Comparison of ENCODE assay signal across 19 cellular contexts in genomic region chr6:46637933-46638332, GRCh38. TPM values are rescaled to one million over a fixed set of nuclear protein-coding genes. Genes with fewer than 3 reads are reported as not detected.
"Had no signal": no experiment of that assay in that cellular context is flagged by ENCODE, and none has a peak within 500 bp of the region (broad histone marks: within the 10 kb centered on the region; RNA-seq: fewer than 3 reads in every experiment).

No MANE protein-coding gene starts in this region.

- DNase-seq: activated CD4-positive, CD25-positive, alpha-beta regulatory T cell treated with anti-CD3 and anti-CD28 coated beads, Interleukin-2, amount 50 U/mL, for 72 hours; activated naive CD4-positive, alpha-beta T cell treated with Interleukin-2 at 50 U/mL for 16 hours; activated naive CD8-positive, alpha-beta T cell treated with anti-CD3 and anti-CD28 coated beads for 36 hours; activated T-cell treated with anti-CD3 and anti-CD28 coated beads, Interleukin-2, amount 50 U/mL, for 24 hours; effector memory CD4-positive, alpha-beta T cell; heart right ventricle; left lung; psoas muscle; stimulated activated CD4-positive, alpha-beta T cell treated with anti-CD3 and anti-CD28 coated beads, Interleukin-4, amount 100 ng/mL, for 4 hours; substantia nigra; T-helper 1 cell; WERI-Rb-1 had no signal

- H3K36me3 Mint-ChIP-seq: activated naive CD8-positive, alpha-beta T cell treated with anti-CD3 and anti-CD28 coated beads for 36 hours; natural killer cell treated with Interleukin-12 subunit alpha and Interleukin-12 subunit beta and Interleukin-15 and Interleukin-18, amount 100 ng/mL, for 72 hours had no signal

- H3K9me3 ChIP-seq: heart right ventricle, left lung, psoas muscle, right atrium auricular region, tibial nerve had no signal

- H3K27me3 ChIP-seq: heart right ventricle, left lung, right atrium auricular region, tibial nerve had no signal

- H3K36me3 ChIP-seq: left lung, right atrium auricular region, tibial nerve, WERI-Rb-1 had no signal

- H3K4me3 ChIP-seq: heart right ventricle, left lung, lung, psoas muscle, right atrium auricular region, tibial nerve had no signal

- ATAC-seq: natural killer cell treated with Interleukin-12 subunit alpha and Interleukin-12 subunit beta and Interleukin-15 and Interleukin-18, amount 100 ng/mL, for 72 hours; psoas muscle had no signal

- H3K4me3 Mint-ChIP-seq: activated naive CD8-positive, alpha-beta T cell treated with anti-CD3 and anti-CD28 coated beads for 36 hours; activated T-cell treated with anti-CD3 and anti-CD28 coated beads, Interleukin-2, amount 50 U/mL, for 24 hours; central memory CD8-positive, alpha-beta T cell; natural killer cell treated with Interleukin-12 subunit alpha and Interleukin-12 subunit beta and Interleukin-15 and Interleukin-18, amount 100 ng/mL, for 72 hours; stimulated activated naive CD8-positive, alpha-beta T cell treated with anti-CD3 and anti-CD28 coated beads, Interleukin-15, Interleukin-2, amounts not matched to agents 100 ng/mL and 50 ng/mL, for 24 hours had no signal

- H3K27ac ChIP-seq: heart right ventricle, left lung, psoas muscle, right atrium auricular region, tibial nerve, WERI-Rb-1 had no signal

- H3K27ac Mint-ChIP-seq: activated naive CD8-positive, alpha-beta T cell treated with anti-CD3 and anti-CD28 coated beads for 36 hours; activated T-cell treated with anti-CD3 and anti-CD28 coated beads, Interleukin-2, amount 50 U/mL, for 24 hours; activated T-helper 2 cell treated with anti-CD3 and anti-CD28 coated beads, Interferon-gamma antibody, Interleukin-2, Interleukin-4, amounts not matched to agents 10 μg/mL and 5 μg/mL and 100 μg/mL, durations not matched to agents 14 hours and 24 hours and 36 hours; natural killer cell treated with Interleukin-12 subunit alpha and Interleukin-12 subunit beta and Interleukin-15 and Interleukin-18, amount 100 ng/mL, for 72 hours; stimulated activated naive CD8-positive, alpha-beta T cell treated with anti-CD3 and anti-CD28 coated beads, Interleukin-15, Interleukin-2, amounts not matched to agents 100 ng/mL and 50 ng/mL, for 24 hours had no signal

- H3K4me1 Mint-ChIP-seq: central memory CD8-positive, alpha-beta T cell had no signal

- H3K4me1 ChIP-seq: left lung, psoas muscle, right atrium auricular region had no signal

- H3K9me3 Mint-ChIP-seq: activated naive CD8-positive, alpha-beta T cell treated with anti-CD3 and anti-CD28 coated beads for 36 hours; activated T-cell treated with anti-CD3 and anti-CD28 coated beads, Interleukin-2, amount 50 U/mL, for 24 hours; central memory CD8-positive, alpha-beta T cell; natural killer cell treated with Interleukin-12 subunit alpha and Interleukin-12 subunit beta and Interleukin-15 and Interleukin-18, amount 100 ng/mL, for 72 hours had no signal

RNA-seq across cellular contexts. Expression of gene CYP39A1, which starts 14.7 kb away (rescaled TPM):
- total RNA-seq: activated naive CD8-positive, alpha-beta T cell treated with anti-CD3 and anti-CD28 coated beads for 36 hours; activated T-helper 2 cell treated with anti-CD3 and anti-CD28 coated beads, Interferon-gamma antibody, Interleukin-2, Interleukin-4, amounts not matched to agents 10 μg/mL and 5 μg/mL and 100 μg/mL, durations not matched to agents 14 hours and 24 hours and 36 hours; natural killer cell treated with Interleukin-12 subunit alpha and Interleukin-12 subunit beta and Interleukin-15 and Interleukin-18, amount 100 ng/mL, for 72 hours had no signal

RNA-seq across cellular contexts. Expression of gene TDRD6, which starts 49.8 kb away (rescaled TPM):
- total RNA-seq: activated naive CD8-positive, alpha-beta T cell treated with anti-CD3 and anti-CD28 coated beads for 36 hours; activated T-helper 2 cell treated with anti-CD3 and anti-CD28 coated beads, Interferon-gamma antibody, Interleukin-2, Interleukin-4, amounts not matched to agents 10 μg/mL and 5 μg/mL and 100 μg/mL, durations not matched to agents 14 hours and 24 hours and 36 hours; natural killer cell treated with Interleukin-12 subunit alpha and Interleukin-12 subunit beta and Interleukin-15 and Interleukin-18, amount 100 ng/mL, for 72 hours had no signal
